Comparison of ENCODE assay signal across 17 cellular contexts in genomic region chr2:144495227-144495933, GRCh38. TPM values are rescaled to one million over a fixed set of nuclear protein-coding genes. Genes with fewer than 3 reads are reported as not detected.
DNase-seq lines count a peak whose midpoint lies in the region; ATAC-seq, FAIRE-seq and TF ChIP-seq lines count a peak whose summit lies in the region.
"Had no signal": no experiment of that assay in that cellular context is flagged by ENCODE, and none has a peak within 500 bp of the region (broad histone marks: within the 10 kb centered on the region; RNA-seq: fewer than 3 reads in every experiment).

No MANE protein-coding gene starts in this region.

- no peak for TF ChIP-seq CTCF in lower lobe of right lung (IDR thresholded peaks at IDR 0.05)
- TF ChIP-seq CTCF in spleen (IDR thresholded peaks at IDR 0.05 in 8 of 11, conservative IDR thresholded peaks at IDR 0.05 in 3 of 11) = no peak

- H3K9me3 ChIP-seq in CD8-positive, alpha-beta memory T cell (ENCODE audit: low read length) = no peaks in the 10 kb centered on the region
- H3K9me3 ChIP-seq in lower lobe of right lung (no peaks in the 10 kb centered on the region), spleen (no peaks in the 10 kb centered on the region)
- H3K9me3 ChIP-seq: uterus had no signal

- no peak for DNase-seq in CD8-positive, alpha-beta memory T cell
- DNase-seq in lower lobe of right lung (no peak), spleen (no peak), C1 segment of cervical spinal cord (lab: John Stamatoyannopoulos, UW) (no peak), RCC 7860 (ENCODE audit: low spot score) (no peak)
- DNase-seq in activated CD4-positive, alpha-beta memory T cell treated with anti-CD3 and anti-CD28 coated beads, Interleukin-2, amount 10 ng/mL, durations not matched to agents 7 days and 5 days = no peak
- DNase-seq: cortex of kidney, DMS79 treated with DMSO at 0.1 percent for 48 hours, foreskin melanocyte, H9, NCI-H1092, uterus had no signal

- no peaks in the 10 kb centered on the region for H3K9me3 Mint-ChIP-seq in CD8-positive, alpha-beta memory T cell
- no peaks in the 10 kb centered on the region for H3K9me3 Mint-ChIP-seq in activated CD4-positive, alpha-beta memory T cell treated with anti-CD3 and anti-CD28 coated beads, Interleukin-2, amount 10 ng/mL, durations not matched to agents 7 days and 5 days
- H3K9me3 Mint-ChIP-seq: activated naive CD4-positive, alpha-beta T cell treated with anti-CD3 and anti-CD28 coated beads, Interleukin-2, amount 50 U/mL, for 72 hours; H9 had no signal

- peaks cover 0 to 17% (median 5%) of the 10 kb centered on the region in 3 donors for H3K36me3 Mint-ChIP-seq in CD8-positive, alpha-beta memory T cell
- peaks cover 23% of the 10 kb centered on the region for H3K36me3 Mint-ChIP-seq in activated CD4-positive, alpha-beta memory T cell treated with anti-CD3 and anti-CD28 coated beads, Interleukin-2, amount 10 ng/mL, durations not matched to agents 7 days and 5 days (ENCODE audit: low read depth)
- H3K36me3 Mint-ChIP-seq: activated naive CD4-positive, alpha-beta T cell treated with anti-CD3 and anti-CD28 coated beads, Interleukin-2, amount 50 U/mL, for 72 hours had no signal

- H3K27ac ChIP-seq in CD8-positive, alpha-beta memory T cell (ENCODE audit: low read depth, low read length) = no peak overlapping the region
- H3K27ac ChIP-seq in cingulate gyrus (ENCODE audit: low read depth, low read length) (peak overlapping the region; percentile 90), lower lobe of right lung (peak overlapping the region; percentile 13), spleen (peak overlapping the region in 7 of 8 donors; percentile 1 to 74 (median 41))

- H3K27me3 Mint-ChIP-seq in CD8-positive, alpha-beta memory T cell = no peaks in the 10 kb centered on the region
- H3K27me3 Mint-ChIP-seq in activated CD4-positive, alpha-beta memory T cell treated with anti-CD3 and anti-CD28 coated beads, Interleukin-2, amount 10 ng/mL, durations not matched to agents 7 days and 5 days = no peaks in the 10 kb centered on the region

- CTCF ChIA-PET in CD8-positive, alpha-beta memory T cell (lab: Charles Lee) = no interaction called here
- CTCF ChIA-PET in activated CD4-positive, alpha-beta memory T cell treated with anti-CD3 and anti-CD28 coated beads, Interleukin-2, amount 10 ng/mL, durations not matched to agents 7 days and 5 days (lab: Charles Lee) = no interaction called here

- no peak for TF ChIP-seq POLR2A in spleen (IDR thresholded peaks at IDR 0.05)

- no peak for FAIRE-seq in RCC 7860 (lab: Jason Lieb, UNC)
- FAIRE-seq: GM12878 had no signal

- WGBS in spleen, 5 donors = 54 to 65% (median 60%) methylated on average over 5 of the region's 5 CpGs

- H3K4me3 Mint-ChIP-seq in CD8-positive, alpha-beta memory T cell = peak overlapping the region in 2 of 7 donors; percentile 2 to 17
- H3K4me3 Mint-ChIP-seq in activated CD4-positive, alpha-beta memory T cell treated with anti-CD3 and anti-CD28 coated beads, Interleukin-2, amount 10 ng/mL, durations not matched to agents 7 days and 5 days = no peak overlapping the region
- H3K4me3 Mint-ChIP-seq: H9 had no signal

- H3K27ac Mint-ChIP-seq in CD8-positive, alpha-beta memory T cell = peak overlapping the region in 5 of 8 donors; percentile 1 to 71 (median 59)
- no peak overlapping the region for H3K27ac Mint-ChIP-seq in activated CD4-positive, alpha-beta memory T cell treated with anti-CD3 and anti-CD28 coated beads, Interleukin-2, amount 10 ng/mL, durations not matched to agents 7 days and 5 days
- H3K27ac Mint-ChIP-seq: activated naive CD4-positive, alpha-beta T cell treated with anti-CD3 and anti-CD28 coated beads, Interleukin-2, amount 50 U/mL, for 72 hours; H9 had no signal

- H3K36me3 ChIP-seq in CD8-positive, alpha-beta memory T cell (ENCODE audit: insufficient read depth, low read length) = no peaks in the 10 kb centered on the region
- H3K36me3 ChIP-seq in lower lobe of right lung (peaks cover 12% of the 10 kb centered on the region), spleen (peaks cover 0 to 54% (median 10%) of the 10 kb centered on the region in 6 donors)
- H3K36me3 ChIP-seq: uterus had no signal

- intact Hi-C loops in lower lobe of right lung (cut with DNase I) = no loop called here
- intact Hi-C loops in spleen (cut with DNase I; ENCODE audit: low total_unique reads) = no loop called here

- no peaks in the 10 kb centered on the region for H3K27me3 ChIP-seq in CD8-positive, alpha-beta memory T cell (ENCODE audit: insufficient read depth, low read length, poor library complexity, severe bottlenecking)
- H3K27me3 ChIP-seq in lower lobe of right lung (ENCODE audit: low read depth) (no peaks in the 10 kb centered on the region), spleen (replicated peaks in 1 of 7) (no peaks in the 10 kb centered on the region)
- H3K27me3 ChIP-seq: uterus had no signal

- no peak overlapping the region for H3K4me3 ChIP-seq in CD8-positive, alpha-beta memory T cell (ENCODE audit: low read length)
- no peak overlapping the region for H3K4me3 ChIP-seq in lower lobe of right lung
- no peak overlapping the region for H3K4me3 ChIP-seq in spleen
- H3K4me3 ChIP-seq: GM12878, uterus had no signal

- peaks cover 5% of the 10 kb centered on the region for H3K4me1 ChIP-seq in CD8-positive, alpha-beta memory T cell (ENCODE audit: insufficient read depth, low read length)
- H3K4me1 ChIP-seq in lower lobe of right lung = peaks cover 58% of the 10 kb centered on the region
- peaks cover 11 to 95% (median 84%) of the 10 kb centered on the region in 6 donors for H3K4me1 ChIP-seq in spleen
- H3K4me1 ChIP-seq: uterus had no signal

- POLR2A ChIA-PET in CD8-positive, alpha-beta memory T cell (lab: Charles Lee) = no interaction called here
- POLR2A ChIA-PET in activated CD4-positive, alpha-beta memory T cell treated with anti-CD3 and anti-CD28 coated beads, Interleukin-2, amount 10 ng/mL, durations not matched to agents 7 days and 5 days (lab: Charles Lee) = no interaction called here

- H3K4me1 Mint-ChIP-seq in CD8-positive, alpha-beta memory T cell = peaks cover 52 to 74% (median 60%) of the 10 kb centered on the region in 3 donors
- peaks cover 29% of the 10 kb centered on the region for H3K4me1 Mint-ChIP-seq in activated CD4-positive, alpha-beta memory T cell treated with anti-CD3 and anti-CD28 coated beads, Interleukin-2, amount 10 ng/mL, durations not matched to agents 7 days and 5 days

- ATAC-seq in lower lobe of right lung (no peak), HG03280 (IDR thresholded peaks at IDR 0.05; ENCODE audit: unreplicated experiment) (no peak)
- ATAC-seq: activated naive CD4-positive, alpha-beta T cell treated with anti-CD3 and anti-CD28 coated beads, Interleukin-2, amount 50 U/mL, for 72 hours; GM12878; left lobe of liver had no signal

RNA-seq across cellular contexts. Expression of gene ZEB2, which starts 24.5 kb away (rescaled TPM):
- 10 to 100 TPM; 32.7 to 35.8 TPM for total RNA-seq in CD8-positive, alpha-beta memory T cell
- polyA plus RNA-seq in CD8-positive, alpha-beta memory T cell = 20.6 TPM
- total RNA-seq in lower lobe of right lung = 220 TPM
- 100 to 1,000 TPM; 217 to 362 (median 262) TPM for total RNA-seq in spleen
- polyA plus RNA-seq in spleen = 10 to 100 TPM; 25.5 to 36.8 (median 28.5) TPM
- 10 to 100 TPM; 19.4 to 20.6 TPM for total RNA-seq in activated CD4-positive, alpha-beta memory T cell treated with anti-CD3 and anti-CD28 coated beads, Interleukin-2, amount 10 ng/mL, durations not matched to agents 7 days and 5 days
